In the genomic region with DNA sequence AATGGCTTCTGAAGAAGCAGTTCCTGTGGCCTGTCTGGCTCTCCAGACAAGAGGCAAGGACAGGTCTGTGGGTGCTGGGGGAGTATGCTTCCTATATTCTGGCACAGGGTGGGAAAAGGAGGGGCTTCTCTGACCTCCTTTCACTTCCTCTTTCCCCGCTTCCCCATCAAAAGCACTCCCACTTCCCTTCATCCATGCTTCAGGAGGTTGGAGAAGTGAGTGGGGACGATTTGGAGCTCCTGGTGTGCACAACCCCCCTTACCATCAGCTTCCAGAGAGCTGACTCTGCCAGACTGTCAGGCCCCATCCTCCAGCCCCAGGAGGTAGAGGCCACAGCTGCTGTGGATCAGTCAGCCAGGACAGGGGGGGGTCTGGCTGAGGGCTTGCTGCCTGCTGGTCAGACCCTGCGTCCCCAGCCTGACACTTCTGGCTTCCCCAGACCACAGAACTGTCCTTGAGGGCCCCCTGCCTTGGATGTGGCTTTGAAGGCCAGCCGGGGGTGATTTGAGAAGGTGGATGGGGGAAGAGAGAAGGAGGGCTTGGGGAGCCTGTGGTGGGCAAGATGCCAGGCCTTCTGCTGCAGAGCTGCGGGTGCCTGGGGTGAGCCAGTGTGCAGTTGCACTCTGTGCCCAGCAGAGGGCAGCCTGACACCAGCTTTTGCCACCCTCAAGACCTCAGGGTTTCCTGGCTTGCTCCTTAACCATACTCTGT, we compare ENCODE assay signal across 8 cellular contexts. TPM values are rescaled to one million over a fixed set of nuclear protein-coding genes. Genes with fewer than 3 reads are reported as not detected.
DNase-seq lines count a peak whose midpoint lies in the region; ATAC-seq, FAIRE-seq and TF ChIP-seq lines count a peak whose summit lies in the region.

No MANE protein-coding gene starts in this region.

- no peak overlapping the region for H3K27ac Mint-ChIP-seq in CD8-positive, alpha-beta T cell
- no peak overlapping the region for H3K27ac Mint-ChIP-seq in activated CD4-positive, alpha-beta T cell treated with anti-CD3 and anti-CD28 coated beads, Interleukin-2, amount 10 ng/mL, durations not matched to agents 7 days and 5 days

- POLR2A ChIA-PET in CD8-positive, alpha-beta T cell (lab: Charles Lee) = interaction anchor here (0.7 to 1.3 kb wide), 5 partner anchors 10 to 362 kb away, joined by 3 read pairs; no protein-coding TSS in a partner anchor
- POLR2A ChIA-PET in activated CD4-positive, alpha-beta T cell treated with anti-CD3 and anti-CD28 coated beads, Interleukin-2, amount 10 ng/mL, durations not matched to agents 7 days and 5 days (lab: Charles Lee) = no interaction called here
- POLR2A ChIA-PET in HepG2 (lab: Yijun Ruan, JAX) = no interaction called here

- DNase-seq in CD8-positive, alpha-beta T cell = peak; percentile 60 to 87 (median 74)
- DNase-seq in NCI-H524 (lab: John Stamatoyannopoulos, UW) (peak; percentile 85 to 89), colonic mucosa (peak; percentile 83), HepG2 (ENCODE audit: low spot score) (peak; percentile 61)
- peak; percentile 75 for DNase-seq in activated CD4-positive, alpha-beta T cell treated with anti-CD3 and anti-CD28 coated beads, Interleukin-2, amount 10 ng/mL, durations not matched to agents 7 days and 5 days
- DNase-seq in stimulated activated CD4-positive, alpha-beta T cell treated with anti-CD3 and anti-CD28 coated beads, Interleukin-2, amount 100 ng/mL, for 24 hours = peak; percentile 79

- H3K4me3 Mint-ChIP-seq in CD8-positive, alpha-beta T cell = no peak overlapping the region
- no peak overlapping the region for H3K4me3 Mint-ChIP-seq in activated CD4-positive, alpha-beta T cell treated with anti-CD3 and anti-CD28 coated beads, Interleukin-2, amount 10 ng/mL, durations not matched to agents 7 days and 5 days

- TF ChIP-seq RAD21 in HepG2 (CRISPR knock-in tag; IDR thresholded peaks at IDR 0.05) = peak; percentile 93

- intact Hi-C loops in CD8-positive, alpha-beta T cell (cut with DNase I, micrococcal nuclease) = loop anchor here (1.0 to 5.0 kb wide), 5 partner anchors 32 to 362 kb away; no protein-coding TSS in a partner anchor
- intact Hi-C loops in colonic mucosa (cut with DNase I) (loop anchor here (2.0 to 10.0 kb wide), 3 partner anchors 94 to 344 kb away; a partner anchor contains a TSS), HepG2 (cut with micrococcal nuclease; ENCODE audit: unreplicated experiment) (loop anchor here (1.0 kb wide), 1 partner anchor 88 kb away; no protein-coding TSS in a partner anchor)

- H3K27ac ChIP-seq in CD8-positive, alpha-beta T cell (ENCODE audit: low read depth, low read length) = no peak overlapping the region
- H3K27ac ChIP-seq in colonic mucosa = peak overlapping the region; percentile 70
- no peak overlapping the region for H3K27ac ChIP-seq in HepG2 (ENCODE audit: extremely low read length, insufficient read depth, low read length)

- peak; percentile 76 for FAIRE-seq in HepG2 (lab: Jason Lieb, UNC)

- TF ChIP-seq EP300 in HepG2 (IDR thresholded peaks at IDR 0.05; ENCODE audit: low read depth in 2 of 2, low read length in 2 of 2) = no peak
- no peak for TF ChIP-seq EP300 in HepG2 (CRISPR knock-in tag; IDR thresholded peaks at IDR 0.05; ENCODE audit: borderline replicate concordance)

- peaks cover 41% of the 10 kb centered on the region for H3K36me3 ChIP-seq in CD8-positive, alpha-beta T cell (ENCODE audit: insufficient read depth, low read length)
- H3K36me3 ChIP-seq in colonic mucosa (peaks cover 4% of the 10 kb centered on the region), HepG2 (replicated peaks in 1 of 2; ENCODE audit: control insufficient read depth in 1 of 2, insufficient read depth in 2 of 2, low read length in 2 of 2) (peaks cover 0 to 13% of the 10 kb centered on the region in 2 experiments; a peak in 2 of 5 replicates)

- no peaks in the 10 kb centered on the region for H3K27me3 ChIP-seq in CD8-positive, alpha-beta T cell (ENCODE audit: insufficient read depth, low read length)
- H3K27me3 ChIP-seq in colonic mucosa (no peaks in the 10 kb centered on the region), HepG2 (ENCODE audit: control insufficient read depth in 1 of 2, insufficient read depth in 2 of 2, low read length in 2 of 2) (no peaks in the 10 kb centered on the region)

- WGBS in HepG2 (ENCODE audit: low lambda C conversion rate) = 97% methylated on average over 2 of the region's 5 CpGs

- BruUV-seq in HepG2 (replicated peaks; lab: Mats Ljungman, UMichigan) = no TSS peak

- in situ Hi-C loops in HepG2 (cut with HindIII; ENCODE audit: extremely low pct_ligation_motif_present, low pct_unique_long_range_greater_than_20kb) = no loop called here

- CTCF ChIA-PET in CD8-positive, alpha-beta T cell (lab: Charles Lee) = interaction anchor here (0.6 to 14.8 kb wide), 47 partner anchors 9 to 382 kb away, joined by 3 to 406 read pairs (median 4); a partner anchor contains a TSS
- CTCF ChIA-PET in activated CD4-positive, alpha-beta T cell treated with anti-CD3 and anti-CD28 coated beads, Interleukin-2, amount 10 ng/mL, durations not matched to agents 7 days and 5 days (lab: Charles Lee) = interaction anchor here (0.6 to 7.5 kb wide), 33 partner anchors 8 to 311 kb away, joined by 3 to 112 read pairs (median 5); a partner anchor contains a TSS
- CTCF ChIA-PET in HepG2 (lab: Yijun Ruan, JAX; ENCODE audit: low intra/inter-chr PET ratio, low total read pairs) = interaction anchor here (1.1 to 4.0 kb wide), 4 partner anchors 57 to 95 kb away, joined by 5 to 43 read pairs (median 12); a partner anchor contains a TSS

- no peaks in the 10 kb centered on the region for H4K20me1 ChIP-seq in HepG2 (ENCODE audit: insufficient read depth, low read length)

- H3K27me3 Mint-ChIP-seq in CD8-positive, alpha-beta T cell (ENCODE audit: low read depth) = no peaks in the 10 kb centered on the region
- no peaks in the 10 kb centered on the region for H3K27me3 Mint-ChIP-seq in activated CD4-positive, alpha-beta T cell treated with anti-CD3 and anti-CD28 coated beads, Interleukin-2, amount 10 ng/mL, durations not matched to agents 7 days and 5 days

- no peak overlapping the region for H3K4me2 ChIP-seq in HepG2 (ENCODE audit: low read depth, low read length)

- H3K4me1 ChIP-seq in CD8-positive, alpha-beta T cell (ENCODE audit: insufficient read depth, low read length) = no peaks in the 10 kb centered on the region
- H3K4me1 ChIP-seq in colonic mucosa (no peaks in the 10 kb centered on the region), HepG2 (ENCODE audit: insufficient read depth, low read length) (no peaks in the 10 kb centered on the region)

- TF ChIP-seq POLR2A in HepG2 (IDR thresholded peaks at IDR 0.05; ENCODE audit: insufficient read depth in 1 of 2, low read depth in 2 of 2, low read length in 2 of 2) = no peak

- TF ChIP-seq CTCF in CD8-positive, alpha-beta T cell (IDR thresholded peaks at IDR 0.05) = peak; percentile 84
- peak; percentile 99 for TF ChIP-seq CTCF in colonic mucosa (IDR thresholded peaks at IDR 0.05)
- TF ChIP-seq CTCF in HepG2 (CRISPR knock-in tag; IDR thresholded peaks at IDR 0.05) = peak; percentile 98

- H3K36me3 Mint-ChIP-seq in CD8-positive, alpha-beta T cell = peaks cover 90% of the 10 kb centered on the region
- peaks cover 3% of the 10 kb centered on the region for H3K36me3 Mint-ChIP-seq in activated CD4-positive, alpha-beta T cell treated with anti-CD3 and anti-CD28 coated beads, Interleukin-2, amount 10 ng/mL, durations not matched to agents 7 days and 5 days (ENCODE audit: low read depth)

- ATAC-seq in CD8-positive, alpha-beta T cell = peak; percentile 99
- peak; percentile 47 for ATAC-seq in HG02981 (IDR thresholded peaks at IDR 0.05; ENCODE audit: unreplicated experiment)
- peak; percentile 86 for ATAC-seq in HepG2
- ATAC-seq in GM18861 (IDR thresholded peaks at IDR 0.05; ENCODE audit: unreplicated experiment) = no peak

- H3K4me3 ChIP-seq in CD8-positive, alpha-beta T cell (ENCODE audit: low read depth, low read length) = no peak overlapping the region
- H3K4me3 ChIP-seq in colonic mucosa (no peak overlapping the region), HepG2 (replicated peaks in 1 of 3; ENCODE audit: insufficient read depth in 1 of 3, low read depth in 2 of 3, low read length in 3 of 3) (no peak overlapping the region)

- H3K9ac ChIP-seq in colonic mucosa (ENCODE audit: low read depth in 2 of 2, low read length in 2 of 2) = peak overlapping the region in 1 of 2 donors; percentile 38
- no peak overlapping the region for H3K9ac ChIP-seq in HepG2 (ENCODE audit: insufficient read depth, low read depth, low read length)

- H3K79me2 ChIP-seq in HepG2 (ENCODE audit: insufficient read depth, low read length) = no peaks in the 10 kb centered on the region

- H3K9me3 ChIP-seq in CD8-positive, alpha-beta T cell (ENCODE audit: low read length) = no peaks in the 10 kb centered on the region
- H3K9me3 ChIP-seq in colonic mucosa (no peaks in the 10 kb centered on the region), HepG2 (ENCODE audit: low read length) (no peaks in the 10 kb centered on the region)

- H3K9me3 Mint-ChIP-seq in CD8-positive, alpha-beta T cell = no peaks in the 10 kb centered on the region
- no peaks in the 10 kb centered on the region for H3K9me3 Mint-ChIP-seq in activated CD4-positive, alpha-beta T cell treated with anti-CD3 and anti-CD28 coated beads, Interleukin-2, amount 10 ng/mL, durations not matched to agents 7 days and 5 days

- H2AFZ ChIP-seq in HepG2 (ENCODE audit: low read length) = no peak overlapping the region

- peaks cover 6% of the 10 kb centered on the region for H3K4me1 Mint-ChIP-seq in CD8-positive, alpha-beta T cell (ENCODE audit: low read depth)
- H3K4me1 Mint-ChIP-seq in activated CD4-positive, alpha-beta T cell treated with anti-CD3 and anti-CD28 coated beads, Interleukin-2, amount 10 ng/mL, durations not matched to agents 7 days and 5 days = peaks cover 5% of the 10 kb centered on the region

RNA-seq across cellular contexts. Expression of a gene that starts 21.5 kb away (rescaled TPM):
- 10 to 100 TPM; 24.1 to 25.2 TPM for total RNA-seq in CD8-positive, alpha-beta T cell
- 10 to 100 TPM; 38.4 to 40.2 TPM for total RNA-seq in activated CD4-positive, alpha-beta T cell treated with anti-CD3 and anti-CD28 coated beads, Interleukin-2, amount 10 ng/mL, durations not matched to agents 7 days and 5 days
- 10 to 100 TPM; 28.6 to 35.4 TPM for total RNA-seq in colonic mucosa
- 9.9 and 22.7 TPM in 2 replicates for total RNA-seq in HepG2 (2016; rRNA removed; fragmentation: Illumina TruSeq; extraction: Trizol)
- 10.4 and 13.7 TPM in 2 replicates for total RNA-seq in HepG2 (2016; cell fraction: cytosol; rRNA removed; fragmentation: Illumina TruSeq; extraction: Trizol; ENCODE audit: low read depth)
- 9.9 and 24.4 TPM in 2 replicates for total RNA-seq in HepG2 (2016; cell fraction: insoluble cytoplasmic fraction; rRNA removed; fragmentation: Illumina TruSeq; extraction: Trizol)
- total RNA-seq in HepG2 (2016; cell fraction: membrane; rRNA removed; fragmentation: Illumina TruSeq; extraction: Trizol) = 19.0 and 21.0 TPM in 2 replicates
- total RNA-seq in HepG2 (2016; cell fraction: nucleus; rRNA removed; fragmentation: Illumina TruSeq; extraction: Trizol) = 20.8 and 23.3 TPM in 2 replicates
- polyA plus RNA-seq in HepG2 (2011; rRNA removed) = 29.6 and 40.8 TPM in 2 replicates
- polyA plus RNA-seq in HepG2 (2011; cell fraction: cytosol; rRNA removed) = 26.0 and 32.7 TPM in 2 replicates
- polyA plus RNA-seq in HepG2 (2011; cell fraction: nucleus; rRNA removed) = 63.1 and 68.2 TPM in 2 replicates
- 17.8 and 25.1 TPM in 2 replicates for polyA plus RNA-seq in HepG2 (2012)
- polyA plus RNA-seq in HepG2 (2016; cell fraction: cytosol; fragmentation: Illumina TruSeq; extraction: Trizol; ENCODE audit: low read depth) = 16.5 and 17.4 TPM in 2 replicates
- 11.5 and 18.3 TPM in 2 replicates for polyA plus RNA-seq in HepG2 (2016; cell fraction: insoluble cytoplasmic fraction; fragmentation: Illumina TruSeq; extraction: Trizol; ENCODE audit: low read depth)
- polyA plus RNA-seq in HepG2 (2016; cell fraction: membrane; fragmentation: Illumina TruSeq; extraction: Trizol; ENCODE audit: low read depth) = 21.3 and 22.0 TPM in 2 replicates
- 49.6 and 50.9 TPM in 2 replicates for polyA plus RNA-seq in HepG2 (2016; cell fraction: nucleus; fragmentation: Illumina TruSeq; extraction: Trizol; ENCODE audit: insufficient read depth, low read depth)
- polyA minus RNA-seq in HepG2 (2011; rRNA and poly(A)+ RNA removed; ENCODE audit: low replicate concordance) = 59.9 and 69.4 TPM in 2 replicates
- 11.7 and 18.2 TPM in 2 replicates for polyA minus RNA-seq in HepG2 (2011; cell fraction: cytosol; rRNA and poly(A)+ RNA removed)
- polyA minus RNA-seq in HepG2 (2011; cell fraction: nucleus; rRNA and poly(A)+ RNA removed) = 16.6 and 21.0 TPM in 2 replicates

RNA-seq across cellular contexts. Expression of a gene that starts 41.3 kb away (rescaled TPM):
- 100 to 1,000 TPM; 103 to 113 TPM for total RNA-seq in CD8-positive, alpha-beta T cell
- total RNA-seq in activated CD4-positive, alpha-beta T cell treated with anti-CD3 and anti-CD28 coated beads, Interleukin-2, amount 10 ng/mL, durations not matched to agents 7 days and 5 days = 100 to 1,000 TPM in 1 of 2 experiments, 10 to 100 TPM in 1; 83.5 to 106 TPM
- total RNA-seq in colonic mucosa (10 to 100 TPM; 15.6 to 17.4 TPM), HepG2 (2016; rRNA removed; fragmentation: Illumina TruSeq; extraction: Trizol) (9.1 and 17.8 TPM in 2 replicates)
- 5.6 TPM in 2 replicates for total RNA-seq in HepG2 (2016; cell fraction: cytosol; rRNA removed; fragmentation: Illumina TruSeq; extraction: Trizol; ENCODE audit: low read depth)
- total RNA-seq in HepG2 (2016; cell fraction: insoluble cytoplasmic fraction; rRNA removed; fragmentation: Illumina TruSeq; extraction: Trizol) = 7.9 and 19.8 TPM in 2 replicates
- total RNA-seq in HepG2 (2016; cell fraction: membrane; rRNA removed; fragmentation: Illumina TruSeq; extraction: Trizol) = 7.4 and 8.0 TPM in 2 replicates
- 15.9 and 19.3 TPM in 2 replicates for total RNA-seq in HepG2 (2016; cell fraction: nucleus; rRNA removed; fragmentation: Illumina TruSeq; extraction: Trizol)
- 11.1 and 15.8 TPM in 2 replicates for polyA plus RNA-seq in HepG2 (2011; rRNA removed)
- polyA plus RNA-seq in HepG2 (2011; cell fraction: cytosol; rRNA removed) = 4.7 and 8.4 TPM in 2 replicates
- polyA plus RNA-seq in HepG2 (2011; cell fraction: nucleus; rRNA removed) = 175 and 243 TPM in 2 replicates
- polyA plus RNA-seq in HepG2 (2012) = 7.2 and 8.3 TPM in 2 replicates
- 3.6 and 4.2 TPM in 2 replicates for polyA plus RNA-seq in HepG2 (2016; cell fraction: cytosol; fragmentation: Illumina TruSeq; extraction: Trizol; ENCODE audit: low read depth)
- 8.1 and 8.6 TPM in 2 replicates for polyA plus RNA-seq in HepG2 (2016; cell fraction: insoluble cytoplasmic fraction; fragmentation: Illumina TruSeq; extraction: Trizol; ENCODE audit: low read depth)
- polyA plus RNA-seq in HepG2 (2016; cell fraction: membrane; fragmentation: Illumina TruSeq; extraction: Trizol; ENCODE audit: low read depth) = 4.6 and 5.4 TPM in 2 replicates
- polyA plus RNA-seq in HepG2 (2016; cell fraction: nucleus; fragmentation: Illumina TruSeq; extraction: Trizol; ENCODE audit: insufficient read depth, low read depth) = 45.3 and 50.8 TPM in 2 replicates
- polyA minus RNA-seq in HepG2 (2011; rRNA and poly(A)+ RNA removed; ENCODE audit: low replicate concordance) = 0.21 and 11.5 TPM in 2 replicates
- polyA minus RNA-seq in HepG2 (2011; cell fraction: cytosol; rRNA and poly(A)+ RNA removed) = 3.3 and 6.7 TPM in 2 replicates
- 14.3 and 14.8 TPM in 2 replicates for polyA minus RNA-seq in HepG2 (2011; cell fraction: nucleus; rRNA and poly(A)+ RNA removed)
